8 cellular contexts compared by ENCODE assay signal in the genomic region with DNA sequence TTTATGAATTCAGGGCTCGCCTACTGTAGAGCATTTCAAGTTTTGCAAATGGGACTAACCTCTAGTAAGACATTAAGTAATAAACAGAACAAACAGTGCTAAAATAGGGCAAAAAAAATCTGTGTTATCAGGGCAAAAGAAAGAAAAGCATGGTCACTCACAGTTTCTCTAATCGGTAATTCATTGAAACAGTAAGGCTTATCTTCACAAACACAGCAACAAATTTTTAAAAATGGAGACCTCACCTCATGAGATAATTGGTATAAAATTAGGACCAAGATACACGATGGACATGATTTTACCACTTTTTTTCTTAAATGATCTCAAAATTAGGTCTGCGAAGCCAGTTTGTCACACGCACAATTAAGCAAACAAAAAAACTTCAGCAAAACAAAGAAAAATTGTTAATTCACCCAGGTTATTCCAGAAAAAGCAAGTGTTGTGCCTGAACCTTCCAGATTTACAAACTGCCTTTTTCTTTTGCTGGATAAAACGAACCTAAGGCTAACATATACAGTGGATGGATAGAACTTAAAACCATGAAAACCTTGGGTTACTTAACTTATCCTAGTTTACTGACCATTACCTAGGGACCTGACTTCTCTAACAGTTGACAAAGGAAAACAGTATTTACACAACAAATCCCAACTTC. TPM values are rescaled to one million over a fixed set of nuclear protein-coding genes. Genes with fewer than 3 reads are reported as not detected.
DNase-seq lines count a peak whose midpoint lies in the region; ATAC-seq and TF ChIP-seq lines count a peak whose summit lies in the region.

No MANE protein-coding gene starts in this region.

- H3K27ac ChIP-seq in BLaER1 treated with 17β-estradiol and CSF1 and Interleukin-3, amounts not matched to agents 10 nM and 100 nM, result peak overlapping the region; percentile 88 to 99 (median 98)
- no peak overlapping the region for H3K27ac ChIP-seq in ectodermal cell (ENCODE audit: insufficient read depth, low read depth, low read length, poor library complexity, severe bottlenecking)

- TF ChIP-seq CTCF in nephron (IDR thresholded peaks at IDR 0.05; ENCODE audit: unreplicated experiment in 3 of 3), result no peak

- peak overlapping the region; percentile 92 to 99 (median 98) for H3K9ac ChIP-seq in BLaER1 treated with 17β-estradiol and CSF1 and Interleukin-3, amounts not matched to agents 10 nM and 100 nM

- H4K20me1 ChIP-seq in BLaER1 treated with 17β-estradiol and CSF1 and Interleukin-3, amounts not matched to agents 10 nM and 100 nM, result peaks cover 25 to 54% (median 39%) of the 10 kb centered on the region in 11 experiments; a peak in 21 of 22 replicates

- peak overlapping the region; percentile 67 to 92 (median 77) for H3K4me2 ChIP-seq in BLaER1 treated with 17β-estradiol and CSF1 and Interleukin-3, amounts not matched to agents 10 nM and 100 nM

- no peak for ATAC-seq in HG03045 (IDR thresholded peaks at IDR 0.05; ENCODE audit: unreplicated experiment)

- peaks cover 58 to 79% (median 69%) of the 10 kb centered on the region in 10 experiments for H3K4me1 ChIP-seq in BLaER1 treated with 17β-estradiol and CSF1 and Interleukin-3, amounts not matched to agents 10 nM and 100 nM
- peaks cover 32% of the 10 kb centered on the region for H3K4me1 ChIP-seq in ectodermal cell (ENCODE audit: control insufficient read depth, insufficient read depth, low read length)

- peaks cover 22 to 36% (median 29%) of the 10 kb centered on the region in 11 experiments; a peak in 21 of 22 replicates for H3K36me3 ChIP-seq in BLaER1 treated with 17β-estradiol and CSF1 and Interleukin-3, amounts not matched to agents 10 nM and 100 nM
- H3K36me3 ChIP-seq in ectodermal cell (ENCODE audit: control insufficient read depth, insufficient read depth, low read length), result peaks cover 5% of the 10 kb centered on the region

- peak overlapping the region; percentile 89 to 99 (median 99) for H3K27ac Mint-ChIP-seq in nephron

- no peaks in the 10 kb centered on the region for H3K27me3 ChIP-seq in BLaER1 treated with 17β-estradiol and CSF1 and Interleukin-3, amounts not matched to agents 10 nM and 100 nM
- H3K27me3 ChIP-seq in ectodermal cell (ENCODE audit: control insufficient read depth, insufficient read depth, low read length, poor library complexity, severe bottlenecking), result peaks cover 9% of the 10 kb centered on the region

- H3K4me1 Mint-ChIP-seq in nephron, result peaks cover 50% of the 10 kb centered on the region

- no peaks in the 10 kb centered on the region for H3K9me3 Mint-ChIP-seq in nephron

- DNase-seq in NCI-H69 (lab: John Stamatoyannopoulos, UW) (peak; percentile 24), glomerular visceral epithelial cell (ENCODE audit: extremely low spot score) (no peak), globus pallidus (ENCODE audit: low spot score) (no peak), OCI-M2 (lab: John Stamatoyannopoulos, UW; ENCODE audit: unreplicated experiment) (no peak)

- H3K27me3 Mint-ChIP-seq in nephron (ENCODE audit: low read depth), result no peaks in the 10 kb centered on the region

- H3K4me3 Mint-ChIP-seq in nephron, result peak overlapping the region; percentile 99

- peak overlapping the region; percentile 83 to 97 (median 93) for H3K4me3 ChIP-seq in BLaER1 treated with 17β-estradiol and CSF1 and Interleukin-3, amounts not matched to agents 10 nM and 100 nM
- peak overlapping the region; percentile 97 for H3K4me3 ChIP-seq in ectodermal cell (ENCODE audit: insufficient read depth, low read depth, low read length)

- H3K36me3 Mint-ChIP-seq in nephron (ENCODE audit: low read depth), result peaks cover 12% of the 10 kb centered on the region

- WGBS in ectodermal cell, 2 experiments, result 22 to 45% methylated on average over 4 to 6 of the region's 6 CpGs

- peaks cover 0 to 12% (median 9%) of the 10 kb centered on the region in 11 experiments; a peak in 18 of 22 replicates for H3K9me3 ChIP-seq in BLaER1 treated with 17β-estradiol and CSF1 and Interleukin-3, amounts not matched to agents 10 nM and 100 nM (replicated peaks in 1 of 11)
- no peaks in the 10 kb centered on the region for H3K9me3 ChIP-seq in ectodermal cell (ENCODE audit: control insufficient read depth, low read length)

RNA-seq across cellular contexts. Expression of gene TMEM123, which starts 1.4 kb away (rescaled TPM):
- 173 TPM for polyA plus RNA-seq in ectodermal cell (2013, experiment 1 of 4)
- 160 TPM for polyA plus RNA-seq in ectodermal cell (2013, experiment 2 of 4)
- polyA plus RNA-seq in ectodermal cell (2013, experiment 3 of 4), result 160 TPM
- 212 TPM for polyA plus RNA-seq in ectodermal cell (2013, experiment 4 of 4)
